In the genomic region with DNA sequence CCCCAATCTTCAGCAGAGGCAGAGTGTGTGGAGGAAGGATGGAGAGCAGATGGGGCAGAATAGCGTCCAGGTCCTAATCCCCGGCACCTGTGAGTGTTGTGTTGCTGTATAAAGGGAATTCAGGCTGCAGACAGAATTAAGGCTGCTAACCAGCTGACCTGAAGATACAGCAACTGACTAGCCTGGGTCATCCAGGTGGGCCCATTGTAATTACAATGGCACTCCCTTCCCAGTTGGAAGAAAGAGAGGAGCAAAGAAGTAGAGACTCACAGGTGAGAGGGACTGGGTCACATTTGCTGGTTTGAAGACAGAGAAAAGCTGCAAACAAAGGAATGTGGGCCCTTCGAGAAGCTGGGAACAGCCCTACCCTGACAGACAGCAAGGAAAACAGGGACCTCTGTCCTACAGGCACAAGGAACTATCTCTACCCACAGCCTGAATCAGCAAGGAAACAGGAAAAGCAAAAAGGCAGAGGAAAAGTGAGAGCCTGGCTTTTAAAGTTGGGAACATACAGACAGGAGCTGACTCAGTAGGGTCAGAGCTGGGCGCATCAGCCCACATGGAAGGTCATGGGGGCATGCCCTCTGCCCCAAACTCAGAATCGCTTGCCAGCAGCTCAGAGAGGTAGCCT, we compare ENCODE assay signal across 22 cellular contexts. TPM values are rescaled to one million over a fixed set of nuclear protein-coding genes. Genes with fewer than 3 reads are reported as not detected.
DNase-seq lines count a peak whose midpoint lies in the region; ATAC-seq, FAIRE-seq and TF ChIP-seq lines count a peak whose summit lies in the region.
"Had no signal": no experiment of that assay in that cellular context is flagged by ENCODE, and none has a peak within 500 bp of the region (broad histone marks: within the 10 kb centered on the region; RNA-seq: fewer than 3 reads in every experiment).

No MANE protein-coding gene starts in this region.

- POLR2A ChIA-PET in HepG2 (lab: Yijun Ruan, JAX), result no interaction called here

- no peaks in the 10 kb centered on the region for H3K79me2 ChIP-seq in HepG2 (ENCODE audit: insufficient read depth, low read length)

- peaks cover 18% of the 10 kb centered on the region for H3K9me3 Mint-ChIP-seq in nephron progenitor cell
- H3K9me3 Mint-ChIP-seq: HFFc6 had no signal

- TF ChIP-seq POLR2A in HepG2 (IDR thresholded peaks at IDR 0.05; ENCODE audit: insufficient read depth in 1 of 2, low read depth in 2 of 2, low read length in 2 of 2), result no peak
- no peak for TF ChIP-seq POLR2A in esophagus muscularis mucosa (IDR thresholded peaks at IDR 0.05; ENCODE audit: low read depth)

- TF ChIP-seq CTCF in liver (IDR thresholded peaks at IDR 0.05; ENCODE audit: low read depth, low read length, missing input control) (no peak), HepG2 (CRISPR knock-in tag; IDR thresholded peaks at IDR 0.05) (no peak), nephron progenitor cell (IDR thresholded peaks at IDR 0.05) (no peak), esophagus muscularis mucosa (IDR thresholded peaks at IDR 0.05) (no peak)

- no peaks in the 10 kb centered on the region for H3K9me3 ChIP-seq in liver (ENCODE audit: control insufficient read depth in 4 of 4, low read length in 3 of 4)
- no peaks in the 10 kb centered on the region; the same call in 1 of the 2 replicates for H3K9me3 ChIP-seq in HepG2 (ENCODE audit: low read length)
- H3K9me3 ChIP-seq in iPS-20b (ENCODE audit: insufficient read depth, low read depth, low read length), result no peaks in the 10 kb centered on the region
- H3K9me3 ChIP-seq in esophagus muscularis mucosa, result no peaks in the 10 kb centered on the region
- H3K9me3 ChIP-seq: BE2C had no signal

- ATAC-seq in HepG2, result no peak
- no peak for ATAC-seq in HG02885 (IDR thresholded peaks at IDR 0.05; ENCODE audit: poor library complexity, unreplicated experiment)
- ATAC-seq in HG02973 (IDR thresholded peaks at IDR 0.05; ENCODE audit: unreplicated experiment), result no peak

- H3K4me3 ChIP-seq in liver (ENCODE audit: low read depth in 1 of 3, low read length in 3 of 3) (no peak overlapping the region), HepG2 (replicated peaks in 1 of 3; ENCODE audit: insufficient read depth in 1 of 3, low read depth in 2 of 3, low read length in 3 of 3) (no peak overlapping the region), iPS-20b (ENCODE audit: low read length) (no peak overlapping the region), esophagus muscularis mucosa (no peak overlapping the region)
- H3K4me3 ChIP-seq: GM23248 had no signal

- peaks cover 10% of the 10 kb centered on the region for H3K27me3 Mint-ChIP-seq in nephron progenitor cell (ENCODE audit: low read depth, poor library complexity)

- H3K36me3 ChIP-seq in liver (ENCODE audit: control insufficient read depth in 4 of 4, insufficient read depth in 3 of 4, low read depth in 1 of 4, low read length in 3 of 4) (no peaks in the 10 kb centered on the region), HepG2 (replicated peaks in 1 of 2; ENCODE audit: control insufficient read depth in 1 of 2, insufficient read depth in 2 of 2, low read length in 2 of 2) (no peaks in the 10 kb centered on the region), iPS-20b (ENCODE audit: insufficient read depth, low read depth, low read length) (no peaks in the 10 kb centered on the region), esophagus muscularis mucosa (no peaks in the 10 kb centered on the region)
- H3K36me3 ChIP-seq: BE2C had no signal

- H3K4me2 ChIP-seq in HepG2 (ENCODE audit: low read depth, low read length), result no peak overlapping the region

- BruUV-seq in HepG2 (replicated peaks; lab: Mats Ljungman, UMichigan), result no TSS peak

- no peak for TF ChIP-seq RAD21 in liver (IDR thresholded peaks at IDR 0.05)
- no peak for TF ChIP-seq RAD21 in HepG2 (CRISPR knock-in tag; IDR thresholded peaks at IDR 0.05)

- 67% methylated on average over 5 of the region's 5 CpGs for WGBS in liver
- WGBS in HepG2 (ENCODE audit: low lambda C conversion rate), result 48% methylated on average over 4 of the region's 5 CpGs
- WGBS in esophagus muscularis mucosa, result 81% methylated on average over 5 of the region's 5 CpGs

- no peaks in the 10 kb centered on the region for H3K27me3 ChIP-seq in liver (ENCODE audit: control insufficient read depth in 4 of 4, insufficient read depth in 4 of 4, low read length in 3 of 4)
- peaks cover 6 to 26% of the 10 kb centered on the region in 2 experiments; a peak in 4 of 5 replicates for H3K27me3 ChIP-seq in HepG2 (ENCODE audit: control insufficient read depth in 1 of 2, insufficient read depth in 2 of 2, low read length in 2 of 2)
- H3K27me3 ChIP-seq in iPS-20b (ENCODE audit: insufficient read depth, low read length), result no peaks in the 10 kb centered on the region
- H3K27me3 ChIP-seq in esophagus muscularis mucosa, result no peaks in the 10 kb centered on the region
- H3K27me3 ChIP-seq: BE2C had no signal

- H3K4me1 Mint-ChIP-seq in nephron progenitor cell, result peaks cover 11% of the 10 kb centered on the region

- peak overlapping the region; percentile 97 for H3K27ac Mint-ChIP-seq in nephron progenitor cell
- H3K27ac Mint-ChIP-seq: HFFc6 had no signal

- no peak overlapping the region for H2AFZ ChIP-seq in HepG2 (ENCODE audit: low read length)
- H2AFZ ChIP-seq: GM23248 had no signal

- H3K27ac ChIP-seq in liver (ENCODE audit: low read depth in 1 of 2, low read length in 2 of 2) (no peak overlapping the region), HepG2 (ENCODE audit: extremely low read length, insufficient read depth, low read length) (no peak overlapping the region), iPS-20b (ENCODE audit: low read length) (no peak overlapping the region), esophagus muscularis mucosa (replicated peaks in 1 of 4) (no peak overlapping the region)
- H3K27ac ChIP-seq: GM23248 had no signal

- H3K4me1 ChIP-seq in liver (ENCODE audit: control insufficient read depth in 4 of 4, insufficient read depth in 4 of 4, low read length in 3 of 4) (no peaks in the 10 kb centered on the region), HepG2 (ENCODE audit: insufficient read depth, low read length) (no peaks in the 10 kb centered on the region), iPS-20b (ENCODE audit: insufficient read depth, low read length) (peaks cover 9% of the 10 kb centered on the region; the same call in 1 of the 2 replicates), esophagus muscularis mucosa (no peaks in the 10 kb centered on the region)
- H3K4me1 ChIP-seq: BE2C had no signal

- TF ChIP-seq EP300 in HepG2 (IDR thresholded peaks at IDR 0.05; ENCODE audit: low read depth in 2 of 2, low read length in 2 of 2) (no peak), HepG2 (CRISPR knock-in tag; IDR thresholded peaks at IDR 0.05; ENCODE audit: borderline replicate concordance) (no peak), esophagus muscularis mucosa (IDR thresholded peaks at IDR 0.05) (no peak)

- no peak for FAIRE-seq in HepG2 (lab: Jason Lieb, UNC)
- FAIRE-seq: GM12892 had no signal

- no peak overlapping the region for H3K9ac ChIP-seq in liver (ENCODE audit: low read depth in 1 of 2, low read length in 2 of 2)
- no peak overlapping the region for H3K9ac ChIP-seq in HepG2 (ENCODE audit: insufficient read depth, low read depth, low read length)
- H3K9ac ChIP-seq in iPS-20b (ENCODE audit: low read depth, low read length), result 0 out of 2 replicates have a peak overlapping the region, but pooled peaks have one; percentile 56
- H3K9ac ChIP-seq: GM23248 had no signal

- H3K4me3 Mint-ChIP-seq in nephron progenitor cell, result peak overlapping the region; percentile 56
- H3K4me3 Mint-ChIP-seq: HFFc6 had no signal

- CTCF ChIA-PET in HepG2 (lab: Yijun Ruan, JAX; ENCODE audit: low intra/inter-chr PET ratio, low total read pairs), result no interaction called here

- no peak for DNase-seq in HepG2 (ENCODE audit: low spot score)
- no peak for DNase-seq in nephron progenitor cell
- DNase-seq in DMS114 treated with DMSO at 0.1 percent for 48 hours (lab: John Stamatoyannopoulos, UW; ENCODE audit: unreplicated experiment), result no peak
- DNase-seq in esophagus muscularis mucosa (ENCODE audit: extremely low spot score), result no peak
- DNase-seq: 8988T, BE2C, GM23248, HFFc6, IMR-90, MV-4-11, NCI-H2171, NCI-H446, SHP77 treated with DMSO at 0.1 percent for 48 hours had no signal

- in situ Hi-C loops in HepG2 (cut with HindIII; ENCODE audit: extremely low pct_ligation_motif_present, low pct_unique_long_range_greater_than_20kb), result no loop called here

- intact Hi-C loops in HepG2 (cut with micrococcal nuclease; ENCODE audit: unreplicated experiment) (loop anchor here (5.0 kb wide), 1 partner anchor 228 kb away; no protein-coding TSS in a partner anchor), esophagus muscularis mucosa (cut with DNase I) (no loop called here)

- H3K36me3 Mint-ChIP-seq in nephron progenitor cell (ENCODE audit: low read depth), result peaks cover 15% of the 10 kb centered on the region

- H4K20me1 ChIP-seq in HepG2 (ENCODE audit: insufficient read depth, low read length), result no peaks in the 10 kb centered on the region

TF ChIP-seq in liver, 16 proteins besides CTCF, POLR2A, EP300 and RAD21 (continues in another document):
- no peak for TF ChIP-seq HNF4G (IDR thresholded peaks at IDR 0.05)

RNA-seq across cellular contexts. Expression of a gene that starts 11.6 kb away (rescaled TPM):
- total RNA-seq in liver (under 1 TPM in 1 of 2 donors, not detected in 1; 0.33 TPM), HepG2 (2016; rRNA removed; fragmentation: Illumina TruSeq; extraction: Trizol) (0.04 TPM in 1 of 2 replicates, not detected in the other), esophagus muscularis mucosa (not detected)
- polyA plus RNA-seq in liver (under 1 TPM in 1 of 2 donors, not detected in 1; 0.02 TPM), HepG2 (2011; rRNA removed) (not detected in 2 replicates)
- 0.09 TPM in 1 of 2 replicates, not detected in the other for total RNA-seq in HepG2 (2016; cell fraction: cytosol; rRNA removed; fragmentation: Illumina TruSeq; extraction: Trizol; ENCODE audit: low read depth)
- 0.04 TPM in 1 of 2 replicates, not detected in the other for total RNA-seq in HepG2 (2016; cell fraction: insoluble cytoplasmic fraction; rRNA removed; fragmentation: Illumina TruSeq; extraction: Trizol)
- total RNA-seq in HepG2 (2016; cell fraction: membrane; rRNA removed; fragmentation: Illumina TruSeq; extraction: Trizol), result 0.12 TPM in 1 of 2 replicates, not detected in the other
- total RNA-seq in HepG2 (2016; cell fraction: nucleus; rRNA removed; fragmentation: Illumina TruSeq; extraction: Trizol), result 0.16 and 0.19 TPM in 2 replicates
- not detected in 2 replicates for polyA plus RNA-seq in HepG2 (2011; cell fraction: cytosol; rRNA removed)
- polyA plus RNA-seq in HepG2 (2011; cell fraction: nucleus; rRNA removed), result not detected in 2 replicates
- not detected in 2 replicates for polyA plus RNA-seq in HepG2 (2012)
- polyA plus RNA-seq in HepG2 (2016; cell fraction: cytosol; fragmentation: Illumina TruSeq; extraction: Trizol; ENCODE audit: low read depth), result not detected in 2 replicates
- polyA plus RNA-seq in HepG2 (2016; cell fraction: insoluble cytoplasmic fraction; fragmentation: Illumina TruSeq; extraction: Trizol; ENCODE audit: low read depth), result not detected in 2 replicates
- polyA plus RNA-seq in HepG2 (2016; cell fraction: membrane; fragmentation: Illumina TruSeq; extraction: Trizol; ENCODE audit: low read depth), result not detected in 2 replicates
- polyA plus RNA-seq in HepG2 (2016; cell fraction: nucleus; fragmentation: Illumina TruSeq; extraction: Trizol; ENCODE audit: insufficient read depth, low read depth), result not detected in 2 replicates
- not detected in 2 replicates for polyA minus RNA-seq in HepG2 (2011; rRNA and poly(A)+ RNA removed; ENCODE audit: low replicate concordance)
- not detected in 2 replicates for polyA minus RNA-seq in HepG2 (2011; cell fraction: cytosol; rRNA and poly(A)+ RNA removed)
- polyA minus RNA-seq in HepG2 (2011; cell fraction: nucleus; rRNA and poly(A)+ RNA removed), result 0.13 and 0.25 TPM in 2 replicates
- total RNA-seq: Daoy, GM23248, HFFc6, HT-29, IMR-90, LHCN-M2, RPMI7951 had no signal
- polyA plus RNA-seq: GM23248, IMR-90 had no signal
